ENCODE assay signal across 26 cellular contexts in the genomic region with DNA sequence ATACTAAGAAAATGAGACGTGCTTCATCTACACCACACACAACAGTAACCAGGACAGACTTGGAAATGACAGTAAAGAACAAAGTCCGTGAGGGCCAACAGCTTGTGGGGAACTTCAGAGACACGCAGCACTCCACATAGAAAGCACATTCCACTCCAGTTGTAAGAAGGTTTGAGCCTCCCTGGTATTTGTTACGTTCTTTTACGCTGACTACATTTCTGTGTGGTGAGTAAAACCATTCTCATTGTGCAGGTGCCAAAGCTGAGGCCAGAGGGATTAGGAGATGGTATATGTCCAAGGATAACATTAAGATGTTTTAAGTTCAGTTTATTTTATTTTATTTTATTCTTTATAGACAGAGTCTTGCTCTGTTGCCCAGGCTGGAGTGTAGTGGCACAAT.
DNase-seq lines count a peak whose midpoint lies in the region; ATAC-seq and TF ChIP-seq lines count a peak whose summit lies in the region.
"Had no signal": no experiment of that assay in that cellular context is flagged by ENCODE, and none has a peak within 500 bp of the region (broad histone marks: within the 10 kb centered on the region; RNA-seq: fewer than 3 reads in every experiment).

No MANE protein-coding gene starts in this region.

- peaks cover 6% of the 10 kb centered on the region for H3K27me3 Mint-ChIP-seq in nephron progenitor cell (ENCODE audit: low read depth, poor library complexity)
- H3K27me3 Mint-ChIP-seq: CD8-positive, alpha-beta memory T cell; memory B cell; stimulated activated memory B cell treated with anti-CD40 and anti-IgM and Interleukin-4, amounts not matched to agents 10 μg/mL and 1 μg/mL and 100 μg/mL, for 72 hours had no signal

- no peak overlapping the region for H3K4me3 ChIP-seq in astrocyte of the spinal cord (ENCODE audit: low read depth, low read length)
- H3K4me3 ChIP-seq: spleen, testis, vagina had no signal

- ATAC-seq in HG02678 (IDR thresholded peaks at IDR 0.05; ENCODE audit: unreplicated experiment) = no peak
- no peak for ATAC-seq in HG02623 (IDR thresholded peaks at IDR 0.05; ENCODE audit: unreplicated experiment)
- ATAC-seq in left lobe of liver = no peak
- ATAC-seq: stimulated activated memory B cell treated with anti-CD40 and anti-IgM and Interleukin-4, amounts not matched to agents 10 μg/mL and 1 μg/mL and 100 μg/mL, for 72 hours had no signal

- H3K36me3 Mint-ChIP-seq in nephron progenitor cell (ENCODE audit: low read depth) = no peaks in the 10 kb centered on the region
- H3K36me3 Mint-ChIP-seq: CD8-positive, alpha-beta memory T cell; memory B cell; stimulated activated memory B cell treated with anti-CD40 and anti-IgM and Interleukin-4, amounts not matched to agents 10 μg/mL and 1 μg/mL and 100 μg/mL, for 72 hours had no signal

- H3K27ac Mint-ChIP-seq in nephron progenitor cell = no peak overlapping the region
- H3K27ac Mint-ChIP-seq: CD8-positive, alpha-beta memory T cell; memory B cell; stimulated activated memory B cell treated with anti-CD40 and anti-IgM and Interleukin-4, amounts not matched to agents 10 μg/mL and 1 μg/mL and 100 μg/mL, for 72 hours; T-helper 1 cell treated with Interleukin-12 subunit alpha and Interleukin-12 subunit beta and Interleukin-4 antibody, amounts not matched to agents 30 μg/mL and 1 μg/mL, for 36 hours had no signal

- in situ Hi-C loops in astrocyte of the spinal cord (cut with HindIII; ENCODE audit: low sequenced_read_pairs) = no loop called here

- H3K9me3 Mint-ChIP-seq in nephron progenitor cell = no peaks in the 10 kb centered on the region
- H3K9me3 Mint-ChIP-seq: T-helper 1 cell treated with Interleukin-12 subunit alpha and Interleukin-12 subunit beta and Interleukin-4 antibody, amounts not matched to agents 30 μg/mL and 1 μg/mL, for 36 hours had no signal

- H3K4me1 Mint-ChIP-seq in nephron progenitor cell = peaks cover 13% of the 10 kb centered on the region
- H3K4me1 Mint-ChIP-seq: CD8-positive, alpha-beta memory T cell; memory B cell; stimulated activated memory B cell treated with anti-CD40 and anti-IgM and Interleukin-4, amounts not matched to agents 10 μg/mL and 1 μg/mL and 100 μg/mL, for 72 hours had no signal

- DNase-seq in GM04503 (ENCODE audit: low read depth) (peak; percentile 22), astrocyte of the spinal cord (ENCODE audit: low read depth, low spot score) (peak; percentile 61), iris pigment epithelial cell (ENCODE audit: low read depth) (peak; percentile 12), stromal cell of bone marrow (ENCODE audit: low read depth) (peak; percentile 41), nephron progenitor cell (no peak), left lobe of liver (ENCODE audit: low spot score) (no peak)
- DNase-seq: activated CD4-positive, CD25-positive, alpha-beta regulatory T cell treated with anti-CD3 and anti-CD28 coated beads, Interleukin-2, amount 50 U/mL, for 72 hours; activated gamma-delta T cell treated with Interleukin-2 at 50 U/mL for 16 hours; CD8-positive, alpha-beta memory T cell; cortex of kidney; glutamatergic neuron; GOT3; KG1; left cardiac atrium; NCI-H1436; NCI-H526; retina; spleen; stimulated activated CD4-positive, alpha-beta T cell treated with anti-CD3 and anti-CD28 coated beads, Interleukin-2, amount 100 ng/mL, for 48 hours; testis had no signal

- H3K4me3 Mint-ChIP-seq in nephron progenitor cell = no peak overlapping the region
- H3K4me3 Mint-ChIP-seq: CD8-positive, alpha-beta memory T cell; memory B cell; stimulated activated memory B cell treated with anti-CD40 and anti-IgM and Interleukin-4, amounts not matched to agents 10 μg/mL and 1 μg/mL and 100 μg/mL, for 72 hours; T-helper 1 cell treated with Interleukin-12 subunit alpha and Interleukin-12 subunit beta and Interleukin-4 antibody, amounts not matched to agents 30 μg/mL and 1 μg/mL, for 36 hours had no signal

- TF ChIP-seq CTCF in astrocyte of the spinal cord (IDR thresholded peaks at IDR 0.05; ENCODE audit: low read depth, low read length) (no peak), nephron progenitor cell (IDR thresholded peaks at IDR 0.05) (no peak)

Comparison
In these comparisons a context has a peak if more than half of its experiments do, and no peak if none do; other contexts are left out.
1. DNase-seq: peak in GM04503 (single experiment), astrocyte of the spinal cord (single experiment), iris pigment epithelial cell (single experiment) and stromal cell of bone marrow (single experiment); none in nephron progenitor cell (single experiment) and left lobe of liver (single experiment).